ENCODE assay signal across 13 cellular contexts in the genomic region with DNA sequence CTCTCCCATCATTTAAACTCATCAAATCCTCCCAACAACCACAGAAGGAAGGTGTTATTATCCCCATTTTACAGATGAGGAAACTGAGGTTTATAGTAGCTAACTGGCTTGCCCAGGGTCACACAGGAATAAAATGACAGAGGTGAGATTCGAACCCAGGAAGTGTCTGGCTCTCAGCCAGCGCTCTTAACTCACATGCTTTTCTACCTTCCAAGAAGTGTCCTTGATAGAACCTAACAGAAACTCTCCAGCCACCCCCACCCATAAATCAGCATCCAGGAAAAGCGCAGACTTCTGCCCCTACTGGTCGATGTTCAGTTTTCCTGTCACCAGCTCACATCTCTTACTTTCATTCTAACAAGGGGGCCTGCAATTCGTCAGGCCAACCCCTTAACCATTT. TPM values are rescaled to one million over a fixed set of nuclear protein-coding genes. Genes with fewer than 3 reads are reported as not detected.
DNase-seq lines count a peak whose midpoint lies in the region; ATAC-seq, FAIRE-seq and TF ChIP-seq lines count a peak whose summit lies in the region.
"Had no signal": no experiment of that assay in that cellular context is flagged by ENCODE, and none has a peak within 500 bp of the region (broad histone marks: within the 10 kb centered on the region; RNA-seq: fewer than 3 reads in every experiment).

No MANE protein-coding gene starts in this region.

- no peak overlapping the region for H3K4me3 Mint-ChIP-seq in nephron progenitor cell
- peak overlapping the region in 1 of 7 donors; percentile 16 for H3K4me3 Mint-ChIP-seq in CD8-positive, alpha-beta memory T cell

- POLR2A ChIA-PET in GM12878 (lab: Charles Lee): interaction anchor here (0.5 to 0.7 kb wide), 3 partner anchors 42 to 492 kb away, joined by 3 to 4 read pairs (median 3); no protein-coding TSS in a partner anchor
- POLR2A ChIA-PET in CD8-positive, alpha-beta memory T cell (lab: Charles Lee): no interaction called here

- H3K36me3 ChIP-seq in GM06990 (ENCODE audit: control insufficient read depth, insufficient read depth, low read length) (no peaks in the 10 kb centered on the region), GM12878 (ENCODE audit: control insufficient read depth in 2 of 2, insufficient read depth in 2 of 2, low read length in 1 of 2) (no peaks in the 10 kb centered on the region), spleen (peaks cover 0 to 7% (median 0%) of the 10 kb centered on the region in 6 donors)
- H3K36me3 ChIP-seq in CD8-positive, alpha-beta memory T cell (ENCODE audit: insufficient read depth, low read length): no peaks in the 10 kb centered on the region
- H3K36me3 ChIP-seq: HAP-1 had no signal

- no peaks in the 10 kb centered on the region for H3K9me3 Mint-ChIP-seq in nephron progenitor cell
- no peaks in the 10 kb centered on the region for H3K9me3 Mint-ChIP-seq in CD8-positive, alpha-beta memory T cell

- peaks cover 1% of the 10 kb centered on the region for H3K27me3 Mint-ChIP-seq in nephron progenitor cell (ENCODE audit: low read depth, poor library complexity)
- H3K27me3 Mint-ChIP-seq in CD8-positive, alpha-beta memory T cell: peaks cover 10 to 31% of the 10 kb centered on the region in 2 donors

- H3K9ac ChIP-seq in GM12878 (ENCODE audit: control insufficient read depth, insufficient read depth, low read length): no peak overlapping the region

- RAD21 ChIA-PET in GM12878 (lab: Charles Lee; ENCODE audit: unreplicated experiment): no interaction called here

- ATAC-seq in GM12878 (peak; percentile 72), HG02759 (IDR thresholded peaks at IDR 0.05; ENCODE audit: unreplicated experiment) (no peak)

- WGBS in GM12878 (ENCODE audit: insufficient coverage, insufficient replicate concordance, low lambda C conversion rate, missing lambda C conversion rate): 15% methylated on average over 5 of the region's 5 CpGs
- WGBS in spleen, 5 donors: 34 to 43% (median 38%) methylated on average over 5 of the region's 5 CpGs

- no peaks in the 10 kb centered on the region for H3K4me1 ChIP-seq in GM12878 (ENCODE audit: control insufficient read depth, insufficient read depth, low read length)
- no peaks in the 10 kb centered on the region for H3K4me1 ChIP-seq in CD8-positive, alpha-beta memory T cell (ENCODE audit: insufficient read depth, low read length)
- H3K4me1 ChIP-seq in spleen: no peaks in the 10 kb centered on the region
- H3K4me1 ChIP-seq: HAP-1 had no signal

- TF ChIP-seq POLR2A in GM12878 (IDR thresholded peaks at IDR 0.05; ENCODE audit: low read depth, low read length) (no peak), spleen (IDR thresholded peaks at IDR 0.05) (no peak)

- intact Hi-C loops in GM12878 (cut with micrococcal nuclease; ENCODE audit: unreplicated experiment) (no loop called here), spleen (cut with DNase I; ENCODE audit: low total_unique reads) (no loop called here)

- H3K27me3 ChIP-seq in GM06990 (replicated peaks; ENCODE audit: control insufficient read depth, insufficient read depth, low read length) (no peaks in the 10 kb centered on the region; the same call in none of the 2 replicates), GM12878 (replicated peaks in 1 of 2; ENCODE audit: control insufficient read depth in 2 of 2, insufficient read depth in 2 of 2, low read length in 1 of 2) (peaks cover 0 to 6% of the 10 kb centered on the region in 2 experiments; a peak in 3 of 4 replicates), spleen (replicated peaks in 1 of 7) (peaks cover 0 to 3% (median 0%) of the 10 kb centered on the region in 7 donors)
- peaks cover 5% of the 10 kb centered on the region for H3K27me3 ChIP-seq in CD8-positive, alpha-beta memory T cell (ENCODE audit: insufficient read depth, low read length, poor library complexity, severe bottlenecking)

- peaks cover 36% of the 10 kb centered on the region for H3K4me1 Mint-ChIP-seq in nephron progenitor cell
- peaks cover 0 to 4% (median 2%) of the 10 kb centered on the region in 3 donors for H3K4me1 Mint-ChIP-seq in CD8-positive, alpha-beta memory T cell

- peaks cover 78% of the 10 kb centered on the region for H3K36me3 Mint-ChIP-seq in nephron progenitor cell (ENCODE audit: low read depth)
- no peaks in the 10 kb centered on the region for H3K36me3 Mint-ChIP-seq in CD8-positive, alpha-beta memory T cell

- no peak for FAIRE-seq in GM12878 (lab: Jason Lieb, UNC)
- FAIRE-seq: GM12891 had no signal

- H2AFZ ChIP-seq in GM12878 (ENCODE audit: control insufficient read depth, low read depth, low read length): no peak overlapping the region

- in situ Hi-C loops in KBM-7 (cut with MboI; ENCODE audit: low pct_unique_long_range_greater_than_20kb, low sequenced_read_pairs): no loop called here
- in situ Hi-C loops in GM12878 (cut with MboI): no loop called here

- H3K9me3 ChIP-seq in GM12878 (replicated peaks; ENCODE audit: control insufficient read depth, insufficient read depth, low read length) (no peaks in the 10 kb centered on the region), spleen (no peaks in the 10 kb centered on the region)
- H3K9me3 ChIP-seq in CD8-positive, alpha-beta memory T cell (ENCODE audit: low read length): no peaks in the 10 kb centered on the region
- H3K9me3 ChIP-seq: HAP-1 had no signal

- TF ChIP-seq CTCF in GM06990 (IDR thresholded peaks at IDR 0.05; ENCODE audit: insufficient read depth, low read length, poor library complexity, severe bottlenecking) (peak; percentile 53), GM12878 (IDR thresholded peaks at IDR 0.05 in 2 of 3, conservative IDR thresholded peaks at IDR 0.05 in 1 of 3; ENCODE audit: control insufficient read depth in 2 of 3, extremely low read depth in 1 of 3, insufficient read depth in 1 of 3, low read depth in 3 of 3, low read length in 3 of 3) (peak; percentile 19 to 49 (median 39); a peak in 3 of 6 replicates), nephron progenitor cell (IDR thresholded peaks at IDR 0.05) (peak; percentile 23), spleen (IDR thresholded peaks at IDR 0.05 in 8 of 11, conservative IDR thresholded peaks at IDR 0.05 in 3 of 11) (peak in 1 of 11 experiments; percentile 20)

- H3K27ac ChIP-seq in GM12878 (ENCODE audit: control insufficient read depth, insufficient read depth): no peak overlapping the region
- H3K27ac ChIP-seq in CD8-positive, alpha-beta memory T cell (ENCODE audit: low read depth, low read length): no peak overlapping the region
- H3K27ac ChIP-seq in spleen: no peak overlapping the region

- H4K20me1 ChIP-seq in GM12878 (ENCODE audit: control insufficient read depth, insufficient read depth): no peaks in the 10 kb centered on the region

- no peak overlapping the region for H3K4me2 ChIP-seq in GM12878 (ENCODE audit: control insufficient read depth, insufficient read depth)

- no peak for DNase-seq in GM06990 (ENCODE audit: extremely low read depth, insufficient read length)
- DNase-seq in KBM-7: peak; percentile 56
- DNase-seq in GM12878 (ENCODE audit: low read depth, low spot score): no peak
- DNase-seq in nephron progenitor cell: peak; percentile 22
- no peak for DNase-seq in CD8-positive, alpha-beta memory T cell
- no peak for DNase-seq in spleen
- DNase-seq: activated CD4-positive, CD25-positive, alpha-beta regulatory T cell; activated naive CD4-positive, alpha-beta T cell treated with anti-CD3 and anti-CD28 coated beads, Interleukin-2, amount 50 U/mL, for 16 hours; foreskin melanocyte had no signal

- TF ChIP-seq EP300 in GM12878 (IDR thresholded peaks at IDR 0.05; ENCODE audit: borderline replicate concordance in 1 of 2, control insufficient read depth in 1 of 2, low read depth in 2 of 2, low read length in 2 of 2): no peak

- H3K4me3 ChIP-seq in GM06990 (replicated peaks; ENCODE audit: low read depth, low read length) (no peak overlapping the region), GM12878 (no peak overlapping the region), spleen (no peak overlapping the region)
- H3K4me3 ChIP-seq in CD8-positive, alpha-beta memory T cell (ENCODE audit: low read length): no peak overlapping the region
- H3K4me3 ChIP-seq: HAP-1 had no signal

- BruUV-seq in GM12878 (replicated peaks; lab: Mats Ljungman, UMichigan): no TSS peak

- H3K79me2 ChIP-seq in GM12878 (ENCODE audit: control insufficient read depth, insufficient read depth, low read length): no peaks in the 10 kb centered on the region

- TF ChIP-seq RAD21 in GM12878 (IDR thresholded peaks at IDR 0.05; ENCODE audit: insufficient read depth, low read depth, low read length): no peak

- H3K27ac Mint-ChIP-seq in nephron progenitor cell: peak overlapping the region; percentile 58
- no peak overlapping the region for H3K27ac Mint-ChIP-seq in CD8-positive, alpha-beta memory T cell

- SMC1A ChIA-PET in GM12878 (lab: Charles Lee; ENCODE audit: uncharacterized antibody, unreplicated experiment): interaction anchor here (1.0 to 2.6 kb wide), 3 partner anchors 12 to 731 kb away, joined by 3 to 14 read pairs (median 3); no protein-coding TSS in a partner anchor

- CTCF ChIA-PET in GM12878 (lab: Yijun Ruan, JAX): interaction anchor here (0.9 to 3.3 kb wide), 6 partner anchors 12 to 58 kb away, joined by 3 to 21 read pairs (median 4); no protein-coding TSS in a partner anchor
- CTCF ChIA-PET in CD8-positive, alpha-beta memory T cell (lab: Charles Lee): no interaction called here

RNA-seq across cellular contexts. Expression of a gene that starts 51.7 kb away (rescaled TPM):
- not detected in 2 replicates for total RNA-seq in GM12878 (2013; cell fraction: nucleolus; rRNA removed)
- total RNA-seq in GM12878 (2014; rRNA removed) (0.34 and 0.82 TPM in 2 replicates), GM12878 (2014; rRNA removed; fragmentation: Illumina TruSeq; extraction: Trizol) (0.36 and 0.46 TPM in 2 replicates), GM12878 (2021) (0.29 and 0.38 TPM in 2 replicates), spleen (under 1 TPM in 2 of 7 donors, not detected in 5; 0.17 to 0.34 TPM)
- not detected for polyA plus RNA-seq in GM12878 (2011; ENCODE audit: low read depth)
- polyA plus RNA-seq in GM12878 (2011; rRNA removed) (0.03 TPM in 1 of 2 replicates, not detected in the other), GM12878 (2014; fragmentation: Illumina TruSeq; extraction: Trizol) (0.44 and 0.82 TPM in 2 replicates), GM12878 (2014; fragmentation: Nextera tagmentation; extraction: Ambion mirVana) (under 1 TPM; 0.51 to 0.69 TPM), GM12878 (2014; rRNA removed) (0.61 and 0.70 TPM in 2 replicates), GM12878 (2016; fragmentation: Nextera tagmentation; extraction: Ambion mirVana) (under 1 TPM; 0.25 to 0.32 TPM), spleen (under 1 TPM; 0.13 to 0.16 (median 0.15) TPM)
- polyA plus RNA-seq in GM12878 (2011; cell fraction: cytosol; rRNA removed): 0.02 TPM in 1 of 2 replicates, not detected in the other
- polyA plus RNA-seq in GM12878 (2011; cell fraction: nucleus; rRNA removed): not detected in 2 replicates
- polyA plus RNA-seq in GM12878 (2012): not detected in 2 replicates
- polyA minus RNA-seq in GM12878 (2011; rRNA and poly(A)+ RNA removed): not detected in 2 replicates
- not detected in 2 replicates for polyA minus RNA-seq in GM12878 (2011; cell fraction: cytosol; rRNA and poly(A)+ RNA removed)
- polyA minus RNA-seq in GM12878 (2011; cell fraction: nucleus; rRNA and poly(A)+ RNA removed): not detected in 2 replicates
- total RNA-seq in CD8-positive, alpha-beta memory T cell: not detected
- not detected for polyA plus RNA-seq in CD8-positive, alpha-beta memory T cell
- total RNA-seq: NCI-H460 had no signal

RNA-seq across cellular contexts. Expression of a gene that starts 52.9 kb away (rescaled TPM):
- total RNA-seq in GM12878 (2013; cell fraction: nucleolus; rRNA removed): 0.04 TPM in 1 of 2 replicates, not detected in the other
- 0.05 and 0.06 TPM in 2 replicates for total RNA-seq in GM12878 (2014; rRNA removed)
- total RNA-seq in GM12878 (2014; rRNA removed; fragmentation: Illumina TruSeq; extraction: Trizol): not detected in 2 replicates
- 0.05 and 0.08 TPM in 2 replicates for total RNA-seq in GM12878 (2021)
- not detected for polyA plus RNA-seq in GM12878 (2011; ENCODE audit: low read depth)
- polyA plus RNA-seq in GM12878 (2011; rRNA removed): 0.04 TPM in 1 of 2 replicates, not detected in the other
- 0.05 and 0.09 TPM in 2 replicates for polyA plus RNA-seq in GM12878 (2011; cell fraction: cytosol; rRNA removed)
- 0.01 TPM in 1 of 2 replicates, not detected in the other for polyA plus RNA-seq in GM12878 (2011; cell fraction: nucleus; rRNA removed)
- polyA plus RNA-seq in GM12878 (2012): not detected in 2 replicates
- polyA plus RNA-seq in GM12878 (2014; fragmentation: Illumina TruSeq; extraction: Trizol): 0.07 TPM in 1 of 2 replicates, not detected in the other
- polyA plus RNA-seq in GM12878 (2014; fragmentation: Nextera tagmentation; extraction: Ambion mirVana): not detected
- polyA plus RNA-seq in GM12878 (2014; rRNA removed): 0.01 and 0.03 TPM in 2 replicates
- polyA plus RNA-seq in GM12878 (2016; fragmentation: Nextera tagmentation; extraction: Ambion mirVana): under 1 TPM; 0.03 to 0.04 TPM
- 0.05 TPM in 1 of 2 replicates, not detected in the other for polyA minus RNA-seq in GM12878 (2011; rRNA and poly(A)+ RNA removed)
- not detected in 2 replicates for polyA minus RNA-seq in GM12878 (2011; cell fraction: cytosol; rRNA and poly(A)+ RNA removed)
- not detected in 2 replicates for polyA minus RNA-seq in GM12878 (2011; cell fraction: nucleus; rRNA and poly(A)+ RNA removed)
- under 1 TPM; 0.04 TPM for total RNA-seq in CD8-positive, alpha-beta memory T cell
- not detected for polyA plus RNA-seq in CD8-positive, alpha-beta memory T cell
- 10 to 100 TPM in 1 of 7 donors, 1 to 10 TPM in 6; 1.7 to 15.9 (median 3.8) TPM for total RNA-seq in spleen
- under 1 TPM; 0.20 to 0.58 (median 0.35) TPM for polyA plus RNA-seq in spleen

Comparison
In these comparisons a context has a peak if more than half of its experiments do, and no peak if none do; other contexts are left out.
1. DNase-seq: peak in KBM-7 (single experiment) and nephron progenitor cell (single experiment); none in GM06990 (single experiment), GM12878 (single experiment), CD8-positive, alpha-beta memory T cell (0 of 5) and spleen (single experiment).